Comparison of ENCODE assay signal across 10 cellular contexts in the genomic region with DNA sequence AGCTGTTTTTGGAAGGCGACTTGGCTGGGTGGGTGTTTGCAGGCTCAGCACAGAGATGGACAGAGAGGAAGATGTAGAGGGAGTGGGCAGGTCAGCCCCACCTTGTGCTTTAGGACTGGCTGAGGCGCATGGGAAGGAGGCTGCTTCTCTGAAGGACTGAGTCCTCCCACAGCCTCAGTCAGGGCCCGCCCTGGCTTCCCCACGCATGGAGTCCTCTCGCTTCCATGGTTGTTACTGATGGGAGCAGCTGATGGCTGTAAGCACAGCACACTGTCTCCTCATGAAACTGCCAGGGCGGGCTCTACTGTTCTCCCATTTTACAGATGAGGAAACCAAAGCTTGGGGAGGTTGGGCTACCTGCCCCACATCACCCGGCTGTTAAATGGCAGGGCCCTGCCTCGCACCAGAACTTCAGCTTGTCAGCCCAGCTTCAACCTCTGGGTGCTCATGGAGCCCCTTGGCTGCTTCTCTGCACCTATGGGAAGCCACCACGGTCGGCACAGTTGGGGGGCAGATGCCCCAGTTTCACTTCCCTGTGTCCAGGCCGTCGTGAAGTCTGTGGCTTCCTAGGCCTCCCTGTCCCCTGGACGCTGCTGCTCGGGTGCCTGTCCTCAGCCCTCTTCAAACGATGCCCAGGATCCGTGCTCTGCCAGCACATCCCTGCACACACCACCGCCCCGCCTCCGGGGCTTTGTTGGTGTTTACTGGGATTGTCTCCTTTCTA. TPM values are rescaled to one million over a fixed set of nuclear protein-coding genes. Genes with fewer than 3 reads are reported as not detected.
DNase-seq lines count a peak whose midpoint lies in the region; ATAC-seq, FAIRE-seq and TF ChIP-seq lines count a peak whose summit lies in the region.
"Had no signal": no experiment of that assay in that cellular context is flagged by ENCODE, and none has a peak within 500 bp of the region (broad histone marks: within the 10 kb centered on the region; RNA-seq: fewer than 3 reads in every experiment).

No MANE protein-coding gene starts in this region.

- H3K36me3 ChIP-seq in K562 (ENCODE audit: control insufficient read depth, insufficient read depth, low read length): peaks cover 37% of the 10 kb centered on the region; the same call in 2 of the 3 replicates
- H3K36me3 ChIP-seq in psoas muscle (ENCODE audit: insufficient read depth in 1 of 2, low read depth in 1 of 2): peaks cover 0 to under 1% of the 10 kb centered on the region in 2 donors
- no peaks in the 10 kb centered on the region for H3K36me3 ChIP-seq in uterus

- peak overlapping the region in 1 of 2 experiments; percentile 93; a peak in 2 of 4 replicates for H3K9ac ChIP-seq in K562 (ENCODE audit: insufficient read depth in 1 of 2, low read depth in 2 of 2, low read length in 2 of 2)

- H3K4me3 Mint-ChIP-seq in activated CD4-positive, alpha-beta T cell treated with anti-CD3 and anti-CD28 coated beads, Interleukin-2, amount 10 ng/mL, durations not matched to agents 7 days and 5 days: peak overlapping the region; percentile 79

- peaks cover 28% of the 10 kb centered on the region for H3K9me1 ChIP-seq in K562 (ENCODE audit: control insufficient read depth, insufficient read depth, low read length)

- no peak for TF ChIP-seq RAD21 in K562 (CRISPR knock-in tag; conservative IDR thresholded peaks at IDR 0.05 in 1 of 2, IDR thresholded peaks at IDR 0.05 in 1 of 2)

- H3K9me3 Mint-ChIP-seq in activated CD4-positive, alpha-beta T cell treated with anti-CD3 and anti-CD28 coated beads, Interleukin-2, amount 10 ng/mL, durations not matched to agents 7 days and 5 days: no peaks in the 10 kb centered on the region

- H3K27me3 ChIP-seq in K562 (ENCODE audit: control insufficient read depth in 2 of 2, insufficient read depth in 2 of 2, low read length in 2 of 2) (no peaks in the 10 kb centered on the region), psoas muscle (ENCODE audit: insufficient read depth in 3 of 3, low read length in 2 of 3) (no peaks in the 10 kb centered on the region), uterus (no peaks in the 10 kb centered on the region)

- no peaks in the 10 kb centered on the region for H3K9me3 ChIP-seq in K562 (replicated peaks; ENCODE audit: control insufficient read depth, insufficient read depth, low read depth, low read length)
- H3K9me3 ChIP-seq in psoas muscle: no peaks in the 10 kb centered on the region
- no peaks in the 10 kb centered on the region for H3K9me3 ChIP-seq in uterus

- DNase-seq in activated CD4-positive, alpha-beta T cell treated with anti-CD3 and anti-CD28 coated beads, Interleukin-2, amount 10 ng/mL, durations not matched to agents 7 days and 5 days: no peak
- no peak for DNase-seq in activated CD4-positive, alpha-beta T cell treated with anti-CD3 and anti-CD28 coated beads for 48 hours
- DNase-seq in LHCN-M2 (ENCODE audit: low read depth) (peak; percentile 14), K562 (ENCODE audit: extremely low read depth in 1 of 4, low spot score in 3 of 4) (no peak), psoas muscle (peak in 1 of 2 donors; percentile 52), uterus (no peak)
- no peak for DNase-seq in stimulated activated CD4-positive, alpha-beta T cell treated with anti-CD3 and anti-CD28 coated beads, Interleukin-1b, Interleukin-23, amount 100 ng/mL, for 48 hours
- DNase-seq: activated gamma-delta T cell; stimulated activated naive CD4-positive, alpha-beta T cell had no signal

- peaks cover 42% of the 10 kb centered on the region for H3K4me1 Mint-ChIP-seq in activated CD4-positive, alpha-beta T cell treated with anti-CD3 and anti-CD28 coated beads, Interleukin-2, amount 10 ng/mL, durations not matched to agents 7 days and 5 days

- WGBS in K562 (ENCODE audit: insufficient coverage, low coverage, missing lambda C conversion rate): 88% methylated on average over 18 of the region's 19 CpGs
- WGBS in psoas muscle, 3 donors: 47 to 66% (median 49%) methylated on average over 19 of the region's 19 CpGs

- TF ChIP-seq POLR2A in K562 (conservative IDR thresholded peaks at IDR 0.05) (no peak), uterus (IDR thresholded peaks at IDR 0.05) (no peak)

- H4K20me1 ChIP-seq in K562 (replicated peaks; ENCODE audit: control insufficient read depth, insufficient read depth, low read length): peaks cover 59% of the 10 kb centered on the region

- no peaks in the 10 kb centered on the region for H3K27me3 Mint-ChIP-seq in activated CD4-positive, alpha-beta T cell treated with anti-CD3 and anti-CD28 coated beads, Interleukin-2, amount 10 ng/mL, durations not matched to agents 7 days and 5 days

- H3K36me3 Mint-ChIP-seq in activated CD4-positive, alpha-beta T cell treated with anti-CD3 and anti-CD28 coated beads, Interleukin-2, amount 10 ng/mL, durations not matched to agents 7 days and 5 days (ENCODE audit: low read depth): peaks cover 2% of the 10 kb centered on the region

- no peak overlapping the region for H3K27ac Mint-ChIP-seq in activated CD4-positive, alpha-beta T cell treated with anti-CD3 and anti-CD28 coated beads, Interleukin-2, amount 10 ng/mL, durations not matched to agents 7 days and 5 days

- H2AFZ ChIP-seq in K562 (ENCODE audit: low read depth, low read length): no peak overlapping the region

- no peak for ATAC-seq in K562
- no peak for ATAC-seq in psoas muscle
- ATAC-seq in HG03432 (IDR thresholded peaks at IDR 0.05; ENCODE audit: unreplicated experiment): no peak

- FAIRE-seq in K562 (lab: Jason Lieb, UNC): no peak

- no peak for TF ChIP-seq EP300 in K562 (IDR thresholded peaks at IDR 0.05; ENCODE audit: low read length)

- peaks cover 72% of the 10 kb centered on the region for H3K79me2 ChIP-seq in K562 (ENCODE audit: control insufficient read depth, insufficient read depth, low read length)

- H3K4me1 ChIP-seq in K562 (replicated peaks in 1 of 2; ENCODE audit: control insufficient read depth in 2 of 2, insufficient read depth in 2 of 2, low read length in 2 of 2) (peaks cover 35 to 77% of the 10 kb centered on the region in 2 experiments), psoas muscle (peaks cover 71% of the 10 kb centered on the region), uterus (peaks cover 0 to 6% of the 10 kb centered on the region in 2 donors)

- no peak overlapping the region for H3K27ac ChIP-seq in K562 (ENCODE audit: extremely low read depth, low read depth, low read length)
- peak overlapping the region; percentile 80 for H3K27ac ChIP-seq in psoas muscle
- H3K27ac ChIP-seq in uterus: no peak overlapping the region

- intact Hi-C loops in K562 (cut with micrococcal nuclease) (no loop called here), psoas muscle (cut with DNase I) (no loop called here), uterus (cut with DNase I; ENCODE audit: low total_unique reads) (no loop called here)

- TF ChIP-seq CTCF in K562 (IDR thresholded peaks at IDR 0.05 in 2 of 3, conservative IDR thresholded peaks at IDR 0.05 in 1 of 3; ENCODE audit: insufficient read depth in 2 of 3, low read depth in 1 of 3, low read length in 3 of 3) (no peak), psoas muscle (IDR thresholded peaks at IDR 0.05) (no peak), uterus (IDR thresholded peaks at IDR 0.05) (no peak)

- no TSS peak for BruUV-seq in K562 (replicated peaks; lab: Mats Ljungman, UMichigan)

- peak overlapping the region; percentile 9; the same call in 1 of the 2 replicates for H3K4me2 ChIP-seq in K562 (ENCODE audit: insufficient read depth, low read length)

- POLR2A ChIA-PET in activated CD4-positive, alpha-beta T cell treated with anti-CD3 and anti-CD28 coated beads, Interleukin-2, amount 10 ng/mL, durations not matched to agents 7 days and 5 days (lab: Charles Lee): interaction anchor here (0.6 kb wide), 1 partner anchor 566 kb away, joined by 3 read pairs; no protein-coding TSS in a partner anchor
- POLR2A ChIA-PET in K562 (lab: Yijun Ruan, JAX): interaction anchor here (0.7 kb wide), 1 partner anchor 27 kb away, joined by 3 read pairs; no protein-coding TSS in a partner anchor

- in situ Hi-C loops in K562 (cut with MboI): no loop called here

- H3K4me3 ChIP-seq in K562: no peak overlapping the region
- peak overlapping the region; percentile 7 for H3K4me3 ChIP-seq in psoas muscle
- H3K4me3 ChIP-seq in uterus: no peak overlapping the region

- CTCF ChIA-PET in activated CD4-positive, alpha-beta T cell treated with anti-CD3 and anti-CD28 coated beads, Interleukin-2, amount 10 ng/mL, durations not matched to agents 7 days and 5 days (lab: Charles Lee): interaction anchor here (1.3 to 2.0 kb wide), 3 partner anchors 15 to 25 kb away, joined by 3 to 8 read pairs (median 5); no protein-coding TSS in a partner anchor
- CTCF ChIA-PET in K562 (lab: Yijun Ruan, JAX; ENCODE audit: low intra/inter-chr PET ratio): no interaction called here

RNA-seq across cellular contexts. Expression of gene TMEM201, which starts 2.4 kb away (rescaled TPM):
- total RNA-seq in activated CD4-positive, alpha-beta T cell treated with anti-CD3 and anti-CD28 coated beads, Interleukin-2, amount 10 ng/mL, durations not matched to agents 7 days and 5 days: 10 to 100 TPM; 17.1 to 17.9 TPM
- total RNA-seq in LHCN-M2 (2014; rRNA removed) (14.2 and 14.7 TPM in 2 replicates), K562 (2014; rRNA removed) (9.0 and 16.5 TPM in 2 replicates), K562 (2014; rRNA removed; fragmentation: Illumina TruSeq; extraction: Trizol) (1.9 and 3.0 TPM in 2 replicates), K562 (2015; rRNA removed; fragmentation: Illumina TruSeq; extraction: Trizol) (7.4 and 9.0 TPM in 2 replicates), K562 (2021) (48.8 and 51.3 TPM in 2 replicates), psoas muscle (10 to 100 TPM; 15.7 to 37.3 (median 29.0) TPM), uterus (10 to 100 TPM in 1 of 4 donors, 1 to 10 TPM in 1, under 1 TPM in 2; 0.29 to 20.2 (median 4.0) TPM)
- 7.8 TPM for polyA plus RNA-seq in LHCN-M2 (2012)
- total RNA-seq in K562 (2011; cell fraction: chromatin; rRNA removed; ENCODE audit: low replicate concordance): 31.6 and 91.3 TPM in 2 replicates
- total RNA-seq in K562 (2011; cell fraction: nucleolus; rRNA removed): 68.6 and 78.7 TPM in 2 replicates
- total RNA-seq in K562 (2011; cell fraction: nucleoplasm; rRNA removed): 48.5 and 50.3 TPM in 2 replicates
- polyA plus RNA-seq in K562 (2011; rRNA removed) (2.3 and 3.9 TPM in 2 replicates), K562 (2014; fragmentation: Illumina TruSeq; extraction: Trizol) (10.3 and 24.1 TPM in 2 replicates), K562 (2014; fragmentation: Nextera tagmentation; extraction: Ambion mirVana) (under 1 TPM; 0.42 to 0.46 TPM), K562 (2014; rRNA removed) (14.7 and 15.4 TPM in 2 replicates), psoas muscle (10 to 100 TPM; 20.7 to 26.0 (median 23.2) TPM)
- 3.0 and 6.9 TPM in 2 replicates for polyA plus RNA-seq in K562 (2011; cell fraction: cytosol; rRNA removed)
- polyA plus RNA-seq in K562 (2011; cell fraction: nucleus; rRNA removed): 15.1 and 27.9 TPM in 2 replicates
- polyA plus RNA-seq in K562 (2012): 18.3 and 22.2 TPM in 2 replicates
- polyA minus RNA-seq in K562 (2011; rRNA and poly(A)+ RNA removed): 2.8 and 4.0 TPM in 2 replicates
- polyA minus RNA-seq in K562 (2011; cell fraction: cytosol; rRNA and poly(A)+ RNA removed): 15.2 and 18.0 TPM in 2 replicates
- polyA minus RNA-seq in K562 (2011; cell fraction: nucleus; rRNA and poly(A)+ RNA removed): 19.2 and 21.4 TPM in 2 replicates

RNA-seq across cellular contexts. Expression of gene SLC25A33, which starts 51.8 kb away (rescaled TPM):
- total RNA-seq in activated CD4-positive, alpha-beta T cell treated with anti-CD3 and anti-CD28 coated beads, Interleukin-2, amount 10 ng/mL, durations not matched to agents 7 days and 5 days: 1 to 10 TPM; 3.5 TPM
- 5.5 and 5.8 TPM in 2 replicates for total RNA-seq in LHCN-M2 (2014; rRNA removed)
- polyA plus RNA-seq in LHCN-M2 (2012): 2.7 TPM
- 13.1 and 13.7 TPM in 2 replicates for total RNA-seq in K562 (2011; cell fraction: chromatin; rRNA removed; ENCODE audit: low replicate concordance)
- 11.7 and 12.3 TPM in 2 replicates for total RNA-seq in K562 (2011; cell fraction: nucleolus; rRNA removed)
- total RNA-seq in K562 (2011; cell fraction: nucleoplasm; rRNA removed): 13.1 and 21.5 TPM in 2 replicates
- total RNA-seq in K562 (2014; rRNA removed): 22.7 and 23.5 TPM in 2 replicates
- total RNA-seq in K562 (2014; rRNA removed; fragmentation: Illumina TruSeq; extraction: Trizol): 23.5 and 24.2 TPM in 2 replicates
- 17.6 and 19.2 TPM in 2 replicates for total RNA-seq in K562 (2015; rRNA removed; fragmentation: Illumina TruSeq; extraction: Trizol)
- total RNA-seq in K562 (2021): 20.7 and 20.9 TPM in 2 replicates
- polyA plus RNA-seq in K562 (2011; rRNA removed): 11.9 and 14.9 TPM in 2 replicates
- 10.0 and 13.1 TPM in 2 replicates for polyA plus RNA-seq in K562 (2011; cell fraction: cytosol; rRNA removed)
- 6.2 and 7.7 TPM in 2 replicates for polyA plus RNA-seq in K562 (2011; cell fraction: nucleus; rRNA removed)
- 10.1 and 13.7 TPM in 2 replicates for polyA plus RNA-seq in K562 (2012)
- 15.3 and 16.5 TPM in 2 replicates for polyA plus RNA-seq in K562 (2014; fragmentation: Illumina TruSeq; extraction: Trizol)
- 1 to 10 TPM; 3.2 to 6.4 TPM for polyA plus RNA-seq in K562 (2014; fragmentation: Nextera tagmentation; extraction: Ambion mirVana)
- 17.5 and 21.6 TPM in 2 replicates for polyA plus RNA-seq in K562 (2014; rRNA removed)
- 11.2 and 12.4 TPM in 2 replicates for polyA minus RNA-seq in K562 (2011; rRNA and poly(A)+ RNA removed)
- polyA minus RNA-seq in K562 (2011; cell fraction: cytosol; rRNA and poly(A)+ RNA removed): 8.6 and 9.5 TPM in 2 replicates
- 4.7 and 5.8 TPM in 2 replicates for polyA minus RNA-seq in K562 (2011; cell fraction: nucleus; rRNA and poly(A)+ RNA removed)
- total RNA-seq in psoas muscle: 10 to 100 TPM in 1 of 4 donors, 1 to 10 TPM in 3; 1.7 to 26.8 (median 6.1) TPM
- 10 to 100 TPM in 1 of 3 donors, 1 to 10 TPM in 2; 2.5 to 10.5 (median 9.2) TPM for polyA plus RNA-seq in psoas muscle
- 1 to 10 TPM; 1.0 to 6.1 (median 3.3) TPM for total RNA-seq in uterus
